15 cellular contexts compared by ENCODE assay signal in genomic region chr1:41856361-41857285, GRCh38.
DNase-seq lines count a peak whose midpoint lies in the region; ATAC-seq and TF ChIP-seq lines count a peak whose summit lies in the region.
"Had no signal": no experiment of that assay in that cellular context is flagged by ENCODE, and none has a peak within 500 bp of the region (broad histone marks: within the 10 kb centered on the region; RNA-seq: fewer than 3 reads in every experiment).

No MANE protein-coding gene starts in this region.

- no peaks in the 10 kb centered on the region for H3K9me3 ChIP-seq in trophoblast cell (ENCODE audit: insufficient read depth, low read depth, low read length)

- no peak overlapping the region for H3K27ac ChIP-seq in trophoblast cell (ENCODE audit: low read depth, low read length)

- no peak overlapping the region for H2BK120ac ChIP-seq in trophoblast cell (ENCODE audit: insufficient read depth, low read length, poor library complexity)

- H4K8ac ChIP-seq in trophoblast cell (ENCODE audit: low read depth, low read length), result no peak overlapping the region

- peaks cover 39 to 43% of the 10 kb centered on the region in 2 donors for H3K4me1 Mint-ChIP-seq in natural killer cell

- H3K27ac Mint-ChIP-seq in natural killer cell, result no peak overlapping the region
- H3K27ac Mint-ChIP-seq: activated T-helper 2 cell treated with anti-CD3 and anti-CD28 coated beads, Interferon-gamma antibody, Interleukin-2, Interleukin-4, amounts not matched to agents 10 μg/mL and 5 μg/mL and 100 μg/mL, durations not matched to agents 14 hours and 24 hours and 36 hours; stimulated activated naive CD8-positive, alpha-beta T cell treated with anti-CD3 and anti-CD28 coated beads, Interleukin-15, Interleukin-2, amounts not matched to agents 100 ng/mL and 50 ng/mL, for 24 hours had no signal

- no peak overlapping the region for H3K23ac ChIP-seq in trophoblast cell (ENCODE audit: low read length)

- no peaks in the 10 kb centered on the region for H3K36me3 Mint-ChIP-seq in natural killer cell

- H2BK12ac ChIP-seq in trophoblast cell (ENCODE audit: low read length), result no peak overlapping the region

- peak overlapping the region; percentile 17 for H3K9ac ChIP-seq in trophoblast cell (ENCODE audit: low read length)

- H3K18ac ChIP-seq in trophoblast cell (ENCODE audit: low read length), result no peak overlapping the region

- peaks cover 3 to 11% of the 10 kb centered on the region in 2 experiments for H3K4me1 ChIP-seq in trophoblast cell (ENCODE audit: control insufficient read depth in 1 of 2, insufficient read depth in 2 of 2, low read length in 2 of 2)

- in situ Hi-C loops in G401 (cut with HindIII; ENCODE audit: low sequenced_read_pairs), result no loop called here

- WGBS in trophoblast cell (ENCODE audit: extremely low coverage, insufficient coverage, insufficient read length), result no CpG with 5 or more reads among the region's 14 CpGs

- no peak overlapping the region for H3K4ac ChIP-seq in trophoblast cell (ENCODE audit: low read depth, low read length)

- peak overlapping the region; percentile 18 for H2AFZ ChIP-seq in trophoblast cell (ENCODE audit: insufficient read depth, low read length, poor library complexity)

- H2BK5ac ChIP-seq in trophoblast cell (ENCODE audit: low read depth, low read length, poor library complexity), result no peak overlapping the region

- H3K4me2 ChIP-seq in trophoblast cell (ENCODE audit: low read length), result no peak overlapping the region

- H4K91ac ChIP-seq in trophoblast cell (ENCODE audit: low read depth, low read length), result no peak overlapping the region

- no peak overlapping the region for H2AK5ac ChIP-seq in trophoblast cell (ENCODE audit: low read length)

- H3K4me3 Mint-ChIP-seq in natural killer cell, result no peak overlapping the region
- H3K4me3 Mint-ChIP-seq: stimulated activated naive CD8-positive, alpha-beta T cell treated with anti-CD3 and anti-CD28 coated beads, Interleukin-15, Interleukin-2, amounts not matched to agents 100 ng/mL and 50 ng/mL, for 24 hours had no signal

- no peak overlapping the region for H3K14ac ChIP-seq in trophoblast cell (ENCODE audit: low read length)

- H3K27me3 ChIP-seq in trophoblast cell (ENCODE audit: insufficient read depth, low read length), result no peaks in the 10 kb centered on the region

- TF ChIP-seq CTCF in natural killer cell (IDR thresholded peaks at IDR 0.05), result no peak

- no peaks in the 10 kb centered on the region for H3K9me3 Mint-ChIP-seq in natural killer cell
- H3K9me3 Mint-ChIP-seq: activated T-helper 2 cell treated with anti-CD3 and anti-CD28 coated beads, Interferon-gamma antibody, Interleukin-2, Interleukin-4, amounts not matched to agents 10 μg/mL and 5 μg/mL and 100 μg/mL, durations not matched to agents 14 hours and 24 hours and 36 hours had no signal

- intact Hi-C loops in natural killer cell (cut with micrococcal nuclease), result no loop called here

- H3K79me1 ChIP-seq in trophoblast cell (ENCODE audit: low read length), result peaks cover 3% of the 10 kb centered on the region

- DNase-seq in G401 (ENCODE audit: low spot score), result peak; percentile 87
- peak; percentile 44 for DNase-seq in RPMI8226
- peak; percentile 82 for DNase-seq in fibroblast of peridontal ligament (ENCODE audit: extremely low read depth)
- peak; percentile 82 to 89 for DNase-seq in trophoblast cell
- no peak for DNase-seq in NCI-H187 (lab: John Stamatoyannopoulos, UW)
- DNase-seq in natural killer cell, result no peak
- DNase-seq: DMS 273 treated with DMSO at 0.1 percent for 48 hours, erythroblast, Karpas-422, kidney had no signal

- H4K12ac ChIP-seq in trophoblast cell (ENCODE audit: low read depth, low read length), result no peak overlapping the region

- ATAC-seq in HG02938 (IDR thresholded peaks at IDR 0.05; ENCODE audit: unreplicated experiment) (no peak), natural killer cell (no peak), HG03280 (IDR thresholded peaks at IDR 0.05; ENCODE audit: unreplicated experiment) (no peak)
- ATAC-seq: PC-3 had no signal

- H3K4me3 ChIP-seq in trophoblast cell (ENCODE audit: low read depth, low read length), result no peak overlapping the region

- H3K36me3 ChIP-seq in trophoblast cell (ENCODE audit: control insufficient read depth in 1 of 2, insufficient read depth in 2 of 2, low read length in 2 of 2), result no peaks in the 10 kb centered on the region

- H3K79me2 ChIP-seq in trophoblast cell (ENCODE audit: control insufficient read depth, insufficient read depth, low read length, poor library complexity), result no peaks in the 10 kb centered on the region

- no peaks in the 10 kb centered on the region for H3K27me3 Mint-ChIP-seq in natural killer cell (ENCODE audit: low read depth in 2 of 2)
- H3K27me3 Mint-ChIP-seq: stimulated activated naive CD8-positive, alpha-beta T cell treated with anti-CD3 and anti-CD28 coated beads, Interleukin-15, Interleukin-2, amounts not matched to agents 100 ng/mL and 50 ng/mL, for 24 hours had no signal

Comparison
In these comparisons a context has a peak if more than half of its experiments do, and no peak if none do; other contexts are left out.
1. DNase-seq: peak in G401 (single experiment), RPMI8226 (single experiment), fibroblast of peridontal ligament (single experiment) and trophoblast cell (2 of 2); none in NCI-H187 (0 of 2) and natural killer cell (single experiment).